Comparison of ENCODE assay signal across 1 cellular context in genomic region chr11:111446404-111447152, GRCh38.
TF ChIP-seq lines count a peak whose summit lies in the region.

No MANE protein-coding gene starts in this region.

TF ChIP-seq in GM12878, 131 proteins besides CTCF, POLR2A, EP300 and RAD21 (continued from another document and continues in another):
- no peak for TF ChIP-seq USF2 (IDR thresholded peaks at IDR 0.05; ENCODE audit: borderline replicate concordance, low read depth, low read length)
- no peak for TF ChIP-seq POLR2AphosphoS5 (IDR thresholded peaks at IDR 0.05; ENCODE audit: low read length)
- TF ChIP-seq MXI1 (IDR thresholded peaks at IDR 0.05; ENCODE audit: low read depth, low read length): no peak
- no peak for TF ChIP-seq FOXK2 (IDR thresholded peaks at IDR 0.05)
- no peak for TF ChIP-seq ZNF384 (IDR thresholded peaks at IDR 0.05; ENCODE audit: borderline replicate concordance, low read depth, low read length)
- TF ChIP-seq BCL3 (IDR thresholded peaks at IDR 0.05; ENCODE audit: borderline replicate concordance, insufficient read depth, low read depth, low read length, poor library complexity, severe bottlenecking): no peak
- no peak for TF ChIP-seq ZBTB4 (CRISPR knock-in tag; IDR thresholded peaks at IDR 0.05)
- TF ChIP-seq HDAC2 (IDR thresholded peaks at IDR 0.05): no peak
- no peak for TF ChIP-seq SREBF1 (IDR thresholded peaks at IDR 0.05; ENCODE audit: low read length)
- no peak for TF ChIP-seq NFXL1 (IDR thresholded peaks at IDR 0.05; ENCODE audit: borderline replicate concordance)
- TF ChIP-seq CBFB (IDR thresholded peaks at IDR 0.05; ENCODE audit: low read depth): no peak
- no peak for TF ChIP-seq ZZZ3 (IDR thresholded peaks at IDR 0.05; ENCODE audit: control insufficient read depth, insufficient read length, low read depth)
- TF ChIP-seq MAX (IDR thresholded peaks at IDR 0.05; ENCODE audit: low read depth, low read length): 0 out of 2 replicates have a peak, but pooled peaks have one; percentile 62
- no peak for TF ChIP-seq MTA2 (IDR thresholded peaks at IDR 0.05; ENCODE audit: low read depth)
- TF ChIP-seq TCF3 (IDR thresholded peaks at IDR 0.05; ENCODE audit: borderline replicate concordance, insufficient read depth, low read depth, low read length): no peak
- TF ChIP-seq EED (IDR thresholded peaks at IDR 0.05; ENCODE audit: low read depth): peak; percentile 49; the same call in 1 of the 2 replicates
- TF ChIP-seq ZBED1 (IDR thresholded peaks at IDR 0.05; ENCODE audit: borderline replicate concordance): no peak
- peak in 1 of 2 experiments; percentile 41; a peak in 1 of 4 replicates for TF ChIP-seq BHLHE40 (IDR thresholded peaks at IDR 0.05; ENCODE audit: borderline replicate concordance in 1 of 2, low read depth in 2 of 2, low read length in 1 of 2)
- TF ChIP-seq ELK1 (IDR thresholded peaks at IDR 0.05; ENCODE audit: low read depth, low read length): no peak
- no peak for TF ChIP-seq NFYA (IDR thresholded peaks at IDR 0.05; ENCODE audit: borderline replicate concordance, low read depth, low read length)
- no peak for TF ChIP-seq ZSCAN29 (IDR thresholded peaks at IDR 0.05)
- TF ChIP-seq JUNB (IDR thresholded peaks at IDR 0.05): no peak
- TF ChIP-seq PAX5 (IDR thresholded peaks at IDR 0.05; ENCODE audit: borderline replicate concordance, low read depth, low read length): no peak
- peak; percentile 62 to 66; a peak in 3 of 4 replicates for TF ChIP-seq IKZF2 (IDR thresholded peaks at IDR 0.05)
- no peak for TF ChIP-seq PBX3 (IDR thresholded peaks at IDR 0.05; ENCODE audit: insufficient replicate concordance, low read depth, low read length)
- no peak for TF ChIP-seq ZNF217 (IDR thresholded peaks at IDR 0.05)
- no peak for TF ChIP-seq ATF3 (IDR thresholded peaks at IDR 0.05; ENCODE audit: borderline replicate concordance, extremely low read depth, low read depth, low read length)
- peak; percentile 46; the same call in 1 of the 2 replicates for TF ChIP-seq WRNIP1 (IDR thresholded peaks at IDR 0.05; ENCODE audit: borderline replicate concordance, low read depth, low read length)
- peak; percentile 68 for TF ChIP-seq PKNOX1 (IDR thresholded peaks at IDR 0.05)
- TF ChIP-seq NR2C1 (IDR thresholded peaks at IDR 0.05): no peak
- TF ChIP-seq SUZ12 (IDR thresholded peaks at IDR 0.05; ENCODE audit: unreplicated experiment): no peak
- TF ChIP-seq MLLT1 (IDR thresholded peaks at IDR 0.05): peak; percentile 83
- TF ChIP-seq BMI1 (IDR thresholded peaks at IDR 0.05; ENCODE audit: borderline replicate concordance): no peak; the same call in 1 of the 2 replicates
- TF ChIP-seq ZBTB33 (IDR thresholded peaks at IDR 0.05): no peak
- TF ChIP-seq SUPT20H (IDR thresholded peaks at IDR 0.05; ENCODE audit: borderline replicate concordance, control insufficient read depth, low read depth, low read length): no peak
- no peak for TF ChIP-seq SREBF2 (IDR thresholded peaks at IDR 0.05; ENCODE audit: low read length)
- TF ChIP-seq TARDBP (IDR thresholded peaks at IDR 0.05; ENCODE audit: borderline replicate concordance): no peak
- no peak for TF ChIP-seq ZBTB11 (CRISPR knock-in tag; IDR thresholded peaks at IDR 0.05)
- TF ChIP-seq HDAC6 (IDR thresholded peaks at IDR 0.05; ENCODE audit: unreplicated experiment): no peak
- TF ChIP-seq IKZF1 (conservative IDR thresholded peaks at IDR 0.05): peak; percentile 58
- TF ChIP-seq BRCA1 (IDR thresholded peaks at IDR 0.05; ENCODE audit: low read depth, low read length): no peak
- peak; percentile 24 for TF ChIP-seq E4F1 (IDR thresholded peaks at IDR 0.05; ENCODE audit: borderline replicate concordance, partially characterized antibody)
- no peak for TF ChIP-seq KLF5 (IDR thresholded peaks at IDR 0.05; ENCODE audit: partially characterized antibody)
